8 cellular contexts compared by ENCODE assay signal in the genomic region with DNA sequence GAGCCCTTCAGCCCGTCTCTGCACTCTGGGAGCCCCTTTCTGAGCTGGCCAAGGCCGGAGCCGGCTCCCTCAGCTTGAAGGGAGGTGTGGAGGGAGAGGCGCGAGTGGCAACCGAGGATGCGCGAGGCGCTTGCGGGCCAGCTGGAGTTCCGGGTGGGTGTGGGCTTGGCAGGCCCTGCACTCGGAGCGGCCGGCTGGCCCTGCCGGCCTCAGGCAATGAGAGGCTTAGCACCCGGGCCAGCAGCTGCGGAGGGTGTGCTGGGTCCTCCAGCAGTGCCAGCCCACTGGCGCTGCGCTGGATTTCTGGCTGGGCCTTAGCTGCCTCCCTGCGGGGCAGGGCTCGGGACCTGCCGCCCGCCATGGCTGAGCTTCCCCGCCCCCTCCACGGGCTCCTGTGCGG.
"Had no signal": no experiment of that assay in that cellular context is flagged by ENCODE, and none has a peak within 500 bp of the region (broad histone marks: within the 10 kb centered on the region; RNA-seq: fewer than 3 reads in every experiment).

No MANE protein-coding gene starts in this region.

- H3K4me3 ChIP-seq: GM23338 had no signal

- ATAC-seq: GM23338 had no signal

- H2AFZ ChIP-seq: GM23338 had no signal

- FAIRE-seq: H1, H54, HTR-8/SVneo had no signal

- DNase-seq: H9, HCEC 1CT, IMR-90, KBM-7 had no signal

- H3K4me2 ChIP-seq: GM23338 had no signal
